In genomic region chr13:71801781-71802180, GRCh38 we compare ENCODE assay signal across 1 cellular context.
TF ChIP-seq lines count a peak whose summit lies in the region.

No MANE protein-coding gene starts in this region.

TF ChIP-seq in HEK293, 187 proteins besides CTCF, POLR2A, EP300 and RAD21 (continued from another document):
- TF ChIP-seq ZNF645 (tag by site-specific recombination; IDR thresholded peaks at IDR 0.05) (no peak), ZSCAN18 (tag by site-specific recombination; IDR thresholded peaks at IDR 0.05) (no peak), ZNF548 (tag by site-specific recombination; IDR thresholded peaks at IDR 0.05) (no peak), TRIM28 (IDR thresholded peaks at IDR 0.05; ENCODE audit: borderline replicate concordance, low read length) (peak; percentile 76; the same call in 1 of the 2 replicates), PRDM4 (tag by site-specific recombination; IDR thresholded peaks at IDR 0.05) (no peak), ZNF362 (tag by site-specific recombination; IDR thresholded peaks at IDR 0.05) (peak; percentile 39; the same call in 1 of the 2 replicates), ZBTB17 (tag by site-specific recombination; IDR thresholded peaks at IDR 0.05) (peak; percentile 52; the same call in 1 of the 2 replicates), ZNF785 (tag by site-specific recombination; IDR thresholded peaks at IDR 0.05) (no peak), IKZF3 (tag by site-specific recombination; IDR thresholded peaks at IDR 0.05) (0 out of 2 replicates have a peak, but pooled peaks have one; percentile 42), ZNF146 (tag by site-specific recombination; IDR thresholded peaks at IDR 0.05) (no peak), ZNF830 (tag by site-specific recombination; IDR thresholded peaks at IDR 0.05; ENCODE audit: low read depth) (no peak), ZNF501 (tag by site-specific recombination; IDR thresholded peaks at IDR 0.05) (peak; percentile 46; the same call in 1 of the 2 replicates), ZNF24 (tag by site-specific recombination; IDR thresholded peaks at IDR 0.05) (no peak), KLF1 (tag by site-specific recombination; IDR thresholded peaks at IDR 0.05) (no peak), ZNF473 (tag by site-specific recombination; IDR thresholded peaks at IDR 0.05) (no peak), PRDM6 (tag by site-specific recombination; IDR thresholded peaks at IDR 0.05) (peak; percentile 89), REPIN1 (tag by site-specific recombination; IDR thresholded peaks at IDR 0.05; ENCODE audit: low read depth) (no peak)
